In the genomic region with DNA sequence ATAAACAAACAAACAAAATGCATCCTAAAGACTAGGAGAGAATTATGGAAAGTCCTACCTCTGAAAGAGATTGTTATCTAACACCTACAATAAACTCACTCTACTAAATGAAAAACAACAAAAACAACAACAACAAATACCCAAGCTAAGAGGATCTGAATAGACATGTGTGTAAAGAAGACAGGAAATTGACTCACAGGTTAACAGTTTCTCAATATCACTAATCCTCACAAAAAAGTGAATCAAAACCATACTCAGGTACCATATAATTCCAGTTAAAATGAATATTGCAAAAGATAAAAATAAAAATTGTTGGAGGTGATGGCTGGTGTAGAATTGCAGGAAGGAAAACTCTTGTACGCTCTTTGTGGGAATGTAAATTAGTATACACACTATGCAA, we compare ENCODE assay signal across 23 cellular contexts.
"Had no signal": no experiment of that assay in that cellular context is flagged by ENCODE, and none has a peak within 500 bp of the region (broad histone marks: within the 10 kb centered on the region; RNA-seq: fewer than 3 reads in every experiment).

No MANE protein-coding gene starts in this region.

- H3K27ac Mint-ChIP-seq: activated CD4-positive, alpha-beta memory T cell treated with anti-CD3 and anti-CD28 coated beads, Interleukin-2, amount 10 ng/mL, durations not matched to agents 7 days and 5 days; activated naive CD4-positive, alpha-beta T cell treated with anti-CD3 and anti-CD28 coated beads, Interleukin-2, amount 50 U/mL, for 24 hours; naive thymus-derived CD8-positive, alpha-beta T cell; T-cell had no signal

- H3K36me3 ChIP-seq: esophagus squamous epithelium, heart right ventricle, lower lobe of right lung, right atrium auricular region, thoracic aorta had no signal

- H3K4me1 Mint-ChIP-seq: activated naive CD4-positive, alpha-beta T cell treated with anti-CD3 and anti-CD28 coated beads, Interleukin-2, amount 50 U/mL, for 24 hours; neural crest cell; T-cell had no signal

- H3K9me3 Mint-ChIP-seq: activated naive CD4-positive, alpha-beta T cell treated with anti-CD3 and anti-CD28 coated beads, Interleukin-2, amount 50 U/mL, for 24 hours; naive thymus-derived CD8-positive, alpha-beta T cell; neural crest cell; T-cell had no signal

- H3K36me3 Mint-ChIP-seq: naive thymus-derived CD8-positive, alpha-beta T cell; T-cell had no signal

- H3K9me3 ChIP-seq: esophagus squamous epithelium, heart right ventricle, lower lobe of right lung, right atrium auricular region, thoracic aorta had no signal

- H3K4me3 Mint-ChIP-seq: activated CD4-positive, alpha-beta memory T cell treated with anti-CD3 and anti-CD28 coated beads, Interleukin-2, amount 10 ng/mL, durations not matched to agents 7 days and 5 days; activated naive CD4-positive, alpha-beta T cell treated with anti-CD3 and anti-CD28 coated beads, Interleukin-2, amount 50 U/mL, for 24 hours; naive thymus-derived CD8-positive, alpha-beta T cell; neural crest cell; T-cell had no signal

- FAIRE-seq: colon had no signal

- H3K4me3 ChIP-seq: esophagus squamous epithelium, heart right ventricle, lower lobe of right lung, right atrium auricular region, thoracic aorta had no signal

- H3K27me3 ChIP-seq: right atrium auricular region had no signal

- H3K4me1 ChIP-seq: esophagus squamous epithelium, heart right ventricle, lower lobe of right lung, right atrium auricular region had no signal

- H3K27ac ChIP-seq: esophagus squamous epithelium, heart right ventricle, lower lobe of right lung, right atrium auricular region, thoracic aorta had no signal

- DNase-seq: activated CD4-positive, alpha-beta memory T cell treated with anti-CD3 and anti-CD28 coated beads, Interleukin-2, amount 10 ng/mL, durations not matched to agents 7 days and 5 days; activated CD4-positive, alpha-beta T cell treated with anti-CD3 and anti-CD28 coated beads for 4 hours; activated CD4-positive, CD25-positive, alpha-beta regulatory T cell; activated gamma-delta T cell treated with Interleukin-2 at 50 U/mL for 16 hours; dermis blood vessel endothelial cell; effector CD4-positive, alpha-beta T cell; esophagus squamous epithelium; foreskin melanocyte; heart right ventricle; lower lobe of right lung; mesenchymal stem cell; naive thymus-derived CD8-positive, alpha-beta T cell; occipital lobe; stimulated activated CD4-positive, alpha-beta T cell treated with anti-CD3 and anti-CD28 coated beads, Interleukin-15, amount 100 ng/mL, for 24 hours; stimulated activated CD4-positive, alpha-beta T cell treated with anti-CD3 and anti-CD28 coated beads, Interleukin-2, amount 100 ng/mL, for 24 hours; stimulated activated naive CD4-positive, alpha-beta T cell treated with Interleukin-2 at 50 U/mL for 16 hours; T-cell; trophoblast cell had no signal

- ATAC-seq: heart right ventricle; lower lobe of right lung; naive thymus-derived CD8-positive, alpha-beta T cell; T-cell had no signal
